ENCODE assay signal across 12 cellular contexts in genomic region chr3:72664576-72664975, GRCh38.
"Had no signal": no experiment of that assay in that cellular context is flagged by ENCODE, and none has a peak within 500 bp of the region (broad histone marks: within the 10 kb centered on the region; RNA-seq: fewer than 3 reads in every experiment).

No MANE protein-coding gene starts in this region.

- ATAC-seq: foreskin keratinocyte, T-helper 17 cell had no signal

- H3K4me3 ChIP-seq: left ventricle myocardium inferior, uterus had no signal

- DNase-seq: activated B cell treated with CpG ODN at 0.5 μM for 24 hours; activated CD4-positive, alpha-beta T cell treated with anti-CD3 and anti-CD28 coated beads, Interleukin-2, amount 10 ng/mL, durations not matched to agents 7 days and 5 days; activated CD8-positive, alpha-beta memory T cell treated with anti-CD3 and anti-CD28 coated beads for 24 hours; amygdala; effector CD4-positive, alpha-beta T cell; foreskin keratinocyte; head of caudate nucleus; left ventricle myocardium inferior; stimulated activated CD4-positive, alpha-beta T cell treated with anti-CD3 and anti-CD28 coated beads, Interleukin-2, amount 100 ng/mL, for 48 hours; stimulated activated CD8-positive, alpha-beta memory T cell treated with anti-CD3 and anti-CD28 coated beads, Interleukin-4, amount 100 ng/mL, for 48 hours; T-helper 17 cell; uterus had no signal

- H3K27ac ChIP-seq: foreskin keratinocyte, left ventricle myocardium inferior, uterus had no signal
